In genomic region chr11:8342821-8343681, GRCh38 we compare ENCODE assay signal across 10 cellular contexts.
DNase-seq lines count a peak whose midpoint lies in the region; ATAC-seq and TF ChIP-seq lines count a peak whose summit lies in the region.
"Had no signal": no experiment of that assay in that cellular context is flagged by ENCODE, and none has a peak within 500 bp of the region (broad histone marks: within the 10 kb centered on the region; RNA-seq: fewer than 3 reads in every experiment).

No MANE protein-coding gene starts in this region.

- H3K4me3 ChIP-seq in MM.1S (ENCODE audit: low read length): no peak overlapping the region; the same call in 1 of the 2 replicates
- H3K4me3 ChIP-seq in MG63: no peak overlapping the region

- no peak for TF ChIP-seq CTCF in MM.1S (IDR thresholded peaks at IDR 0.05; ENCODE audit: low read length)

- H3K9me2 ChIP-seq in MM.1S (replicated peaks; ENCODE audit: insufficient read depth, low read length): no peaks in the 10 kb centered on the region

- H3F3A ChIP-seq in MM.1S (ENCODE audit: insufficient read depth, low read length): no peaks in the 10 kb centered on the region

- H4K20me1 ChIP-seq in MM.1S (ENCODE audit: insufficient read depth, low read length): no peaks in the 10 kb centered on the region

- peaks cover 1 to 2% of the 10 kb centered on the region in 2 donors for H3K9me3 Mint-ChIP-seq in activated T-cell treated with anti-CD3 and anti-CD28 coated beads, Interleukin-2, amount 50 U/mL, for 72 hours
- peaks cover 4% of the 10 kb centered on the region for H3K9me3 Mint-ChIP-seq in stimulated activated memory B cell treated with anti-CD40 and anti-IgM and Interleukin-4, amounts not matched to agents 10 μg/mL and 1 μg/mL and 100 μg/mL, for 72 hours

- no peaks in the 10 kb centered on the region for H3K79me2 ChIP-seq in MM.1S (ENCODE audit: low read length)

- peak overlapping the region; percentile 2; the same call in 1 of the 2 replicates for H3K27ac ChIP-seq in MM.1S (ENCODE audit: low read length)

- H2AFZ ChIP-seq in MM.1S (ENCODE audit: low read length): no peak overlapping the region

- no peaks in the 10 kb centered on the region for H3K36me3 Mint-ChIP-seq in activated T-cell treated with anti-CD3 and anti-CD28 coated beads, Interleukin-2, amount 50 U/mL, for 72 hours (ENCODE audit: insufficient read depth in 2 of 2)
- no peaks in the 10 kb centered on the region for H3K36me3 Mint-ChIP-seq in stimulated activated memory B cell treated with anti-CD40 and anti-IgM and Interleukin-4, amounts not matched to agents 10 μg/mL and 1 μg/mL and 100 μg/mL, for 72 hours

- H3K27me3 Mint-ChIP-seq in activated T-cell treated with anti-CD3 and anti-CD28 coated beads, Interleukin-2, amount 50 U/mL, for 72 hours (ENCODE audit: low read depth): peaks cover 14% of the 10 kb centered on the region
- no peaks in the 10 kb centered on the region for H3K27me3 Mint-ChIP-seq in stimulated activated memory B cell treated with anti-CD40 and anti-IgM and Interleukin-4, amounts not matched to agents 10 μg/mL and 1 μg/mL and 100 μg/mL, for 72 hours

- no peaks in the 10 kb centered on the region for H3K36me3 ChIP-seq in MM.1S (replicated peaks; ENCODE audit: insufficient read depth, low read length)
- no peaks in the 10 kb centered on the region for H3K36me3 ChIP-seq in MG63

- H3K4me1 ChIP-seq in MM.1S (ENCODE audit: low read length): peaks cover 13% of the 10 kb centered on the region

- peak overlapping the region; percentile 58 for H3K4me2 ChIP-seq in MM.1S (ENCODE audit: low read depth, low read length)

- H3K9me3 ChIP-seq in MM.1S (replicated peaks; ENCODE audit: insufficient read depth, low read length) (no peaks in the 10 kb centered on the region), MG63 (no peaks in the 10 kb centered on the region)

- no peaks in the 10 kb centered on the region for H3K27me3 ChIP-seq in MM.1S (replicated peaks; ENCODE audit: insufficient read depth, low read length)
- no peaks in the 10 kb centered on the region for H3K27me3 ChIP-seq in MG63

- H3K9ac ChIP-seq in MM.1S (ENCODE audit: low read length): no peak overlapping the region

- peak; percentile 45 to 62 for DNase-seq in activated T-cell treated with anti-CD3 and anti-CD28 coated beads, Interleukin-2, amount 50 U/mL, for 72 hours
- DNase-seq in activated T-cell treated with anti-CD3 and anti-CD28 coated beads, Interleukin-2, amount 50 U/mL, for 1 hour: no peak
- peak; percentile 89 for DNase-seq in MM.1S
- DNase-seq in occipital lobe (lab: John Stamatoyannopoulos, UW): no peak
- DNase-seq in inferior parietal cortex (ENCODE audit: extremely low spot score): no peak
- no peak for DNase-seq in MG63
- DNase-seq: posterior cingulate gyrus, SHP77 treated with DMSO at 0.1 percent for 48 hours had no signal

- H3K27ac Mint-ChIP-seq in activated T-cell treated with anti-CD3 and anti-CD28 coated beads, Interleukin-2, amount 50 U/mL, for 72 hours: peak overlapping the region; percentile 25
- peak overlapping the region; percentile 78 for H3K27ac Mint-ChIP-seq in stimulated activated memory B cell treated with anti-CD40 and anti-IgM and Interleukin-4, amounts not matched to agents 10 μg/mL and 1 μg/mL and 100 μg/mL, for 72 hours

- peaks cover 12% of the 10 kb centered on the region for H3K4me1 Mint-ChIP-seq in activated T-cell treated with anti-CD3 and anti-CD28 coated beads, Interleukin-2, amount 50 U/mL, for 72 hours (ENCODE audit: low read depth)
- peaks cover 29% of the 10 kb centered on the region for H3K4me1 Mint-ChIP-seq in stimulated activated memory B cell treated with anti-CD40 and anti-IgM and Interleukin-4, amounts not matched to agents 10 μg/mL and 1 μg/mL and 100 μg/mL, for 72 hours

- peak; percentile 87 to 91 for ATAC-seq in activated T-cell treated with anti-CD3 and anti-CD28 coated beads, Interleukin-2, amount 50 U/mL, for 72 hours (replicated peaks in 1 of 2)
- peak; percentile 90 for ATAC-seq in HG02571 (IDR thresholded peaks at IDR 0.05; ENCODE audit: unreplicated experiment)
- ATAC-seq in stimulated activated memory B cell treated with anti-CD40 and anti-IgM and Interleukin-4, amounts not matched to agents 10 μg/mL and 1 μg/mL and 100 μg/mL, for 72 hours: peak; percentile 91

- peak overlapping the region; percentile 9 to 31 for H3K4me3 Mint-ChIP-seq in activated T-cell treated with anti-CD3 and anti-CD28 coated beads, Interleukin-2, amount 50 U/mL, for 72 hours
- H3K4me3 Mint-ChIP-seq in stimulated activated memory B cell treated with anti-CD40 and anti-IgM and Interleukin-4, amounts not matched to agents 10 μg/mL and 1 μg/mL and 100 μg/mL, for 72 hours: peak overlapping the region; percentile 64

Comparison
In these comparisons a context has a peak if more than half of its experiments do, and no peak if none do; other contexts are left out.
1. DNase-seq: peak in activated T-cell treated with anti-CD3 and anti-CD28 coated beads, Interleukin-2, amount 50 U/mL, for 72 hours (2 of 2) and MM.1S (single experiment); none in activated T-cell treated with anti-CD3 and anti-CD28 coated beads, Interleukin-2, amount 50 U/mL, for 1 hour (single experiment), occipital lobe (single experiment), inferior parietal cortex (single experiment) and MG63 (single experiment).
2. Peak in every context shown above with its lines, with median percentiles within 50 percentile points of each other: ATAC-seq.